In genomic region chr5:65722575-65723424, GRCh38 we compare ENCODE assay signal across 8 cellular contexts. TPM values are rescaled to one million over a fixed set of nuclear protein-coding genes. Genes with fewer than 3 reads are reported as not detected.
A peak's percentile ranks its signal among the peaks of the same experiment; 100 is the strongest.
DNase-seq lines count a peak whose midpoint lies in the region; ATAC-seq, FAIRE-seq and TF ChIP-seq lines count a peak whose summit lies in the region.

No MANE protein-coding gene starts in this region.

- H3K4me1 ChIP-seq in duodenal mucosa (ENCODE audit: control insufficient read depth in 1 of 2, insufficient read depth in 2 of 2, low read length in 2 of 2) (peaks cover 12 to 16% of the 10 kb centered on the region in 2 donors), HepG2 (ENCODE audit: insufficient read depth, low read length) (peaks cover 68% of the 10 kb centered on the region), subcutaneous abdominal adipose tissue (ENCODE audit: control insufficient read depth in 5 of 5, insufficient read depth in 5 of 5, low read length in 5 of 5) (peaks cover 0 to 29% (median 20%) of the 10 kb centered on the region in 5 donors)

- 1% methylated on average over 23 of the region's 29 CpGs for WGBS in HepG2 (ENCODE audit: low lambda C conversion rate)

- H3K36me3 Mint-ChIP-seq in activated naive CD4-positive, alpha-beta T cell treated with anti-CD3 and anti-CD28 coated beads, Interleukin-2, amount 10 ng/mL, durations not matched to agents 7 days and 5 days: peaks cover 9% of the 10 kb centered on the region

- H3K27ac ChIP-seq in duodenal mucosa (ENCODE audit: low read depth, low read length) (no peak overlapping the region), HepG2 (ENCODE audit: extremely low read length, insufficient read depth, low read length) (peak overlapping the region; percentile 72), subcutaneous abdominal adipose tissue (ENCODE audit: low read depth, low read length) (peak overlapping the region; percentile 69)

- H3K27me3 Mint-ChIP-seq in activated naive CD4-positive, alpha-beta T cell treated with anti-CD3 and anti-CD28 coated beads, Interleukin-2, amount 10 ng/mL, durations not matched to agents 7 days and 5 days: no peaks in the 10 kb centered on the region

- intact Hi-C loops in HepG2 (cut with micrococcal nuclease; ENCODE audit: unreplicated experiment): loop anchor here (10.0 kb wide), 1 partner anchor 422 kb away; the partner anchor contains the start of gene SREK1

- TF ChIP-seq POLR2A in HepG2 (IDR thresholded peaks at IDR 0.05; ENCODE audit: insufficient read depth in 1 of 2, low read depth in 2 of 2, low read length in 2 of 2): no peak

- TF ChIP-seq EP300 in HepG2 (IDR thresholded peaks at IDR 0.05; ENCODE audit: low read depth in 2 of 2, low read length in 2 of 2) (no peak), HepG2 (CRISPR knock-in tag; IDR thresholded peaks at IDR 0.05; ENCODE audit: borderline replicate concordance) (no peak)

- peak overlapping the region; percentile 38 to 53 for H3K9ac ChIP-seq in duodenal mucosa (ENCODE audit: low read depth in 1 of 2, low read length in 2 of 2)
- H3K9ac ChIP-seq in HepG2 (ENCODE audit: insufficient read depth, low read depth, low read length): peak overlapping the region; percentile 85
- H3K9ac ChIP-seq in subcutaneous abdominal adipose tissue (ENCODE audit: low read length in 5 of 5): peak overlapping the region; percentile 43 to 88 (median 86)

- no peaks in the 10 kb centered on the region for H4K20me1 ChIP-seq in HepG2 (ENCODE audit: insufficient read depth, low read length)

- H3K4me3 ChIP-seq in duodenal mucosa (ENCODE audit: low read depth in 1 of 2, low read length in 2 of 2) (peak overlapping the region; percentile 79 to 83), HepG2 (replicated peaks in 1 of 3; ENCODE audit: insufficient read depth in 1 of 3, low read depth in 2 of 3, low read length in 3 of 3) (peak overlapping the region; percentile 71 to 90 (median 80)), subcutaneous abdominal adipose tissue (ENCODE audit: low read depth in 1 of 5, low read length in 5 of 5) (peak overlapping the region; percentile 77 to 97 (median 84))

- FAIRE-seq in HepG2 (lab: Jason Lieb, UNC): no peak

- CTCF ChIA-PET in activated naive CD4-positive, alpha-beta T cell treated with anti-CD3 and anti-CD28 coated beads, Interleukin-2, amount 10 ng/mL, durations not matched to agents 7 days and 5 days (lab: Charles Lee): no interaction called here
- CTCF ChIA-PET in HepG2 (lab: Yijun Ruan, JAX; ENCODE audit: low intra/inter-chr PET ratio, low total read pairs): no interaction called here

- H3K9me3 Mint-ChIP-seq in activated naive CD4-positive, alpha-beta T cell treated with anti-CD3 and anti-CD28 coated beads, Interleukin-2, amount 10 ng/mL, durations not matched to agents 7 days and 5 days: no peaks in the 10 kb centered on the region

- DNase-seq in activated naive CD4-positive, alpha-beta T cell treated with anti-CD3 and anti-CD28 coated beads, Interleukin-2, amount 10 ng/mL, durations not matched to agents 7 days and 5 days: no peak
- DNase-seq in activated naive CD4-positive, alpha-beta T cell treated with anti-CD3 and anti-CD28 coated beads, Interleukin-2, amount 50 U/mL, for 16 hours: no peak
- peak; percentile 73 for DNase-seq in KBM-7
- peak; percentile 65 for DNase-seq in SK-MEL-5 (ENCODE audit: low read depth, low spot score)
- DNase-seq in HepG2 (ENCODE audit: low spot score): peak; percentile 29

- in situ Hi-C loops in KBM-7 (cut with MboI; ENCODE audit: low pct_unique_long_range_greater_than_20kb, low sequenced_read_pairs): no loop called here
- in situ Hi-C loops in SK-MEL-5 (cut with HindIII; ENCODE audit: low pct_unique_long_range_greater_than_20kb, low sequenced_read_pairs): no loop called here
- in situ Hi-C loops in HepG2 (cut with HindIII; ENCODE audit: extremely low pct_ligation_motif_present, low pct_unique_long_range_greater_than_20kb): no loop called here

- peak overlapping the region; percentile 92 for H3K4me3 Mint-ChIP-seq in activated naive CD4-positive, alpha-beta T cell treated with anti-CD3 and anti-CD28 coated beads, Interleukin-2, amount 10 ng/mL, durations not matched to agents 7 days and 5 days

- H3K79me2 ChIP-seq in HepG2 (ENCODE audit: insufficient read depth, low read length): peaks cover 53% of the 10 kb centered on the region

- no peak for TF ChIP-seq RAD21 in HepG2 (CRISPR knock-in tag; IDR thresholded peaks at IDR 0.05)

- H3K27ac Mint-ChIP-seq in activated naive CD4-positive, alpha-beta T cell treated with anti-CD3 and anti-CD28 coated beads, Interleukin-2, amount 10 ng/mL, durations not matched to agents 7 days and 5 days: peak overlapping the region; percentile 88

- no peaks in the 10 kb centered on the region for H3K36me3 ChIP-seq in duodenal mucosa (ENCODE audit: control insufficient read depth in 1 of 2, insufficient read depth in 2 of 2, low read length in 2 of 2)
- H3K36me3 ChIP-seq in HepG2 (replicated peaks in 1 of 2; ENCODE audit: control insufficient read depth in 1 of 2, insufficient read depth in 2 of 2, low read length in 2 of 2): no peaks in the 10 kb centered on the region; a peak in 1 of 5 replicates
- H3K36me3 ChIP-seq in subcutaneous abdominal adipose tissue (ENCODE audit: control insufficient read depth in 5 of 5, insufficient read depth in 5 of 5, low read length in 5 of 5): peaks cover 0 to 3% (median 0%) of the 10 kb centered on the region in 5 donors

- BruUV-seq in HepG2 (replicated peaks; lab: Mats Ljungman, UMichigan): TSS peak; percentile 78

- H2AFZ ChIP-seq in HepG2 (ENCODE audit: low read length): no peak overlapping the region

- POLR2A ChIA-PET in HepG2 (lab: Yijun Ruan, JAX): no interaction called here

- TF ChIP-seq CTCF in HepG2 (CRISPR knock-in tag; IDR thresholded peaks at IDR 0.05): no peak

- peaks cover 41% of the 10 kb centered on the region for H3K4me1 Mint-ChIP-seq in activated naive CD4-positive, alpha-beta T cell treated with anti-CD3 and anti-CD28 coated beads, Interleukin-2, amount 10 ng/mL, durations not matched to agents 7 days and 5 days

- ATAC-seq in HepG2 (peak; percentile 39), GM18520 (IDR thresholded peaks at IDR 0.05; ENCODE audit: unreplicated experiment) (no peak)

- H3K27me3 ChIP-seq in duodenal mucosa (ENCODE audit: control insufficient read depth in 1 of 2, insufficient read depth in 2 of 2, low read length in 2 of 2) (no peaks in the 10 kb centered on the region), HepG2 (ENCODE audit: control insufficient read depth in 1 of 2, insufficient read depth in 2 of 2, low read length in 2 of 2) (no peaks in the 10 kb centered on the region; a peak in 1 of 5 replicates), subcutaneous abdominal adipose tissue (ENCODE audit: control insufficient read depth in 5 of 5, insufficient read depth in 4 of 5, low read length in 5 of 5) (no peaks in the 10 kb centered on the region)

- peak overlapping the region; percentile 84 for H3K4me2 ChIP-seq in HepG2 (ENCODE audit: low read depth, low read length)

- H3K9me3 ChIP-seq in duodenal mucosa (ENCODE audit: control insufficient read depth in 1 of 2, low read length in 2 of 2) (no peaks in the 10 kb centered on the region), HepG2 (ENCODE audit: low read length) (no peaks in the 10 kb centered on the region), subcutaneous abdominal adipose tissue (ENCODE audit: control insufficient read depth in 5 of 5, low read length in 5 of 5) (no peaks in the 10 kb centered on the region)

RNA-seq across cellular contexts. Expression of gene NLN, which starts 0.8 kb away (rescaled TPM):
- 31.0 and 31.4 TPM in 2 replicates for total RNA-seq in SK-MEL-5 (2014; rRNA removed; shearing (Covaris generic))
- 16.0 and 25.3 TPM in 2 replicates for polyA plus RNA-seq in SK-MEL-5 (2015; cell fraction: cytosol; rRNA removed)
- 6.0 and 19.9 TPM in 2 replicates for polyA plus RNA-seq in SK-MEL-5 (2015; cell fraction: nucleus; rRNA removed)
- 36.7 and 62.9 TPM in 2 replicates for total RNA-seq in HepG2 (2016; rRNA removed; fragmentation: Illumina TruSeq; extraction: Trizol)
- 10.4 and 10.8 TPM in 2 replicates for total RNA-seq in HepG2 (2016; cell fraction: cytosol; rRNA removed; fragmentation: Illumina TruSeq; extraction: Trizol; ENCODE audit: low read depth)
- 36.0 and 61.2 TPM in 2 replicates for total RNA-seq in HepG2 (2016; cell fraction: insoluble cytoplasmic fraction; rRNA removed; fragmentation: Illumina TruSeq; extraction: Trizol)
- 22.8 and 25.1 TPM in 2 replicates for total RNA-seq in HepG2 (2016; cell fraction: membrane; rRNA removed; fragmentation: Illumina TruSeq; extraction: Trizol)
- total RNA-seq in HepG2 (2016; cell fraction: nucleus; rRNA removed; fragmentation: Illumina TruSeq; extraction: Trizol): 21.0 TPM in 2 replicates
- polyA plus RNA-seq in HepG2 (2011; rRNA removed): 10.5 and 11.9 TPM in 2 replicates
- 10.6 and 14.3 TPM in 2 replicates for polyA plus RNA-seq in HepG2 (2011; cell fraction: cytosol; rRNA removed)
- 3.8 and 4.8 TPM in 2 replicates for polyA plus RNA-seq in HepG2 (2011; cell fraction: nucleus; rRNA removed)
- 19.4 and 26.2 TPM in 2 replicates for polyA plus RNA-seq in HepG2 (2012)
- polyA plus RNA-seq in HepG2 (2016; cell fraction: cytosol; fragmentation: Illumina TruSeq; extraction: Trizol; ENCODE audit: low read depth): 4.4 TPM in 2 replicates
- polyA plus RNA-seq in HepG2 (2016; cell fraction: insoluble cytoplasmic fraction; fragmentation: Illumina TruSeq; extraction: Trizol; ENCODE audit: low read depth): 47.9 and 54.1 TPM in 2 replicates
- polyA plus RNA-seq in HepG2 (2016; cell fraction: membrane; fragmentation: Illumina TruSeq; extraction: Trizol; ENCODE audit: low read depth): 9.7 and 11.0 TPM in 2 replicates
- 15.5 and 19.2 TPM in 2 replicates for polyA plus RNA-seq in HepG2 (2016; cell fraction: nucleus; fragmentation: Illumina TruSeq; extraction: Trizol; ENCODE audit: insufficient read depth, low read depth)
- polyA minus RNA-seq in HepG2 (2011; rRNA and poly(A)+ RNA removed; ENCODE audit: low replicate concordance): 32.5 and 40.0 TPM in 2 replicates
- polyA minus RNA-seq in HepG2 (2011; cell fraction: cytosol; rRNA and poly(A)+ RNA removed): 16.7 and 17.7 TPM in 2 replicates
- polyA minus RNA-seq in HepG2 (2011; cell fraction: nucleus; rRNA and poly(A)+ RNA removed): 22.9 and 28.3 TPM in 2 replicates

RNA-seq across cellular contexts. Expression of gene SGTB, which starts 0.9 kb away (rescaled TPM):
- total RNA-seq in SK-MEL-5 (2014; rRNA removed; shearing (Covaris generic)): 11.1 and 12.0 TPM in 2 replicates
- 5.2 and 7.2 TPM in 2 replicates for polyA plus RNA-seq in SK-MEL-5 (2015; cell fraction: cytosol; rRNA removed)
- 2.3 and 4.3 TPM in 2 replicates for polyA plus RNA-seq in SK-MEL-5 (2015; cell fraction: nucleus; rRNA removed)
- 11.2 and 13.9 TPM in 2 replicates for total RNA-seq in HepG2 (2016; rRNA removed; fragmentation: Illumina TruSeq; extraction: Trizol)
- total RNA-seq in HepG2 (2016; cell fraction: cytosol; rRNA removed; fragmentation: Illumina TruSeq; extraction: Trizol; ENCODE audit: low read depth): 1.2 and 2.0 TPM in 2 replicates
- total RNA-seq in HepG2 (2016; cell fraction: insoluble cytoplasmic fraction; rRNA removed; fragmentation: Illumina TruSeq; extraction: Trizol): 10.8 and 14.4 TPM in 2 replicates
- 4.7 and 6.4 TPM in 2 replicates for total RNA-seq in HepG2 (2016; cell fraction: membrane; rRNA removed; fragmentation: Illumina TruSeq; extraction: Trizol)
- 5.5 and 8.0 TPM in 2 replicates for total RNA-seq in HepG2 (2016; cell fraction: nucleus; rRNA removed; fragmentation: Illumina TruSeq; extraction: Trizol)
- polyA plus RNA-seq in HepG2 (2011; rRNA removed): 3.3 and 5.2 TPM in 2 replicates
- 2.0 and 2.7 TPM in 2 replicates for polyA plus RNA-seq in HepG2 (2011; cell fraction: cytosol; rRNA removed)
- polyA plus RNA-seq in HepG2 (2011; cell fraction: nucleus; rRNA removed): 2.8 and 3.1 TPM in 2 replicates
- polyA plus RNA-seq in HepG2 (2012): 8.1 and 9.0 TPM in 2 replicates
- 2.0 and 2.4 TPM in 2 replicates for polyA plus RNA-seq in HepG2 (2016; cell fraction: cytosol; fragmentation: Illumina TruSeq; extraction: Trizol; ENCODE audit: low read depth)
- 11.6 and 13.5 TPM in 2 replicates for polyA plus RNA-seq in HepG2 (2016; cell fraction: insoluble cytoplasmic fraction; fragmentation: Illumina TruSeq; extraction: Trizol; ENCODE audit: low read depth)
- 2.3 and 3.1 TPM in 2 replicates for polyA plus RNA-seq in HepG2 (2016; cell fraction: membrane; fragmentation: Illumina TruSeq; extraction: Trizol; ENCODE audit: low read depth)
- 7.4 and 8.2 TPM in 2 replicates for polyA plus RNA-seq in HepG2 (2016; cell fraction: nucleus; fragmentation: Illumina TruSeq; extraction: Trizol; ENCODE audit: insufficient read depth, low read depth)
- polyA minus RNA-seq in HepG2 (2011; rRNA and poly(A)+ RNA removed; ENCODE audit: low replicate concordance): 1.6 TPM in 2 replicates
- polyA minus RNA-seq in HepG2 (2011; cell fraction: cytosol; rRNA and poly(A)+ RNA removed): 4.6 and 5.3 TPM in 2 replicates
- 9.0 TPM in 2 replicates for polyA minus RNA-seq in HepG2 (2011; cell fraction: nucleus; rRNA and poly(A)+ RNA removed)

Comparison
In these comparisons a context has a peak if more than half of its experiments do, and no peak if none do; other contexts are left out.
1. DNase-seq: peak in KBM-7 (single experiment), SK-MEL-5 (single experiment) and HepG2 (single experiment); none in activated naive CD4-positive, alpha-beta T cell treated with anti-CD3 and anti-CD28 coated beads, Interleukin-2, amount 10 ng/mL, durations not matched to agents 7 days and 5 days (single experiment) and activated naive CD4-positive, alpha-beta T cell treated with anti-CD3 and anti-CD28 coated beads, Interleukin-2, amount 50 U/mL, for 16 hours (single experiment).
2. Peak in every context shown above with its lines, with median percentiles within 50 percentile points of each other: H3K4me3 ChIP-seq and H3K9ac ChIP-seq.